In the genomic region with DNA sequence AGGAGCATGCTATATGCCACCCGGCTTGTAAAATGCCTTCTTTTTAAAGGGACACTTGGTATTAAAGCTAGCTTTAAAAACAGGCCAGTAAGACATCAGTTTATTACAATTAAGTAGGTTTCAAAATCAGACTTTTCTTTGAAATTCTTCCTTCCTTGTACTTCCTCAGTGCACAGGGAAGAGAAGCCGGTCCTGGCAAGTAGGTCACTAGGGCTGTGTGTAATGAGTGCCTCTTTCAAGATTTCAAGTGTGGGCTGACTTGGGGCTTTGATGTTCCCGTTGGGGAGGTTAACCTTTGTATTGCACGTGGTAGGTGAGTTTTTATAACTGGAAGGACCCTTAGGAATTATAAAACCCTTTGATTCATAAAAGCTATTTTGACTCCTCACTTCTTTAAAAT, we compare ENCODE assay signal across 19 cellular contexts.
DNase-seq lines count a peak whose midpoint lies in the region; ATAC-seq and TF ChIP-seq lines count a peak whose summit lies in the region.
"Had no signal": no experiment of that assay in that cellular context is flagged by ENCODE, and none has a peak within 500 bp of the region (broad histone marks: within the 10 kb centered on the region; RNA-seq: fewer than 3 reads in every experiment).

No MANE protein-coding gene starts in this region.

- H3K27me3 ChIP-seq in left lung = no peaks in the 10 kb centered on the region
- no peaks in the 10 kb centered on the region for H3K27me3 ChIP-seq in thyroid gland
- H3K27me3 ChIP-seq in ascending aorta = no peaks in the 10 kb centered on the region
- H3K27me3 ChIP-seq: BLaER1 had no signal

- H3K4me3 ChIP-seq in left lung (no peak overlapping the region), thyroid gland (replicated peaks in 1 of 3) (no peak overlapping the region), ascending aorta (no peak overlapping the region)
- H3K4me3 ChIP-seq: BLaER1 had no signal

- no peak for ATAC-seq in activated T-helper 17 cell treated with anti-CD3 and anti-CD28 coated beads, Interleukin-2, amount 50 U/mL, for 72 hours (replicated peaks)
- ATAC-seq in left lung = peak; percentile 70
- ATAC-seq in HG02571 (IDR thresholded peaks at IDR 0.05; ENCODE audit: unreplicated experiment) = no peak
- ATAC-seq in GM21717 (IDR thresholded peaks at IDR 0.05; ENCODE audit: unreplicated experiment) = no peak

- peak overlapping the region; percentile 61 for H3K27ac Mint-ChIP-seq in activated T-helper 17 cell treated with anti-CD3 and anti-CD28 coated beads, Interleukin-2, amount 50 U/mL, for 72 hours
- H3K27ac Mint-ChIP-seq: B cell; CD4-positive, alpha-beta memory T cell had no signal

- H3K4me1 ChIP-seq in left lung (peaks cover 0 to 2% of the 10 kb centered on the region in 2 donors), thyroid gland (peaks cover 11 to 22% of the 10 kb centered on the region in 2 donors), ascending aorta (peaks cover 0 to 5% of the 10 kb centered on the region in 2 donors)

- peak overlapping the region; percentile 18 for H3K4me3 Mint-ChIP-seq in activated T-helper 17 cell treated with anti-CD3 and anti-CD28 coated beads, Interleukin-2, amount 50 U/mL, for 72 hours
- H3K4me3 Mint-ChIP-seq: B cell; CD4-positive, alpha-beta memory T cell had no signal

- H3K9me3 ChIP-seq in left lung (no peaks in the 10 kb centered on the region), thyroid gland (no peaks in the 10 kb centered on the region), ascending aorta (no peaks in the 10 kb centered on the region)
- H3K9me3 ChIP-seq: BLaER1 had no signal

- H3K27ac ChIP-seq in left lung (no peak overlapping the region), thyroid gland (no peak overlapping the region), ascending aorta (no peak overlapping the region)
- H3K27ac ChIP-seq: BLaER1, C4-2B had no signal

- no peak for TF ChIP-seq POLR2A in thyroid gland (IDR thresholded peaks at IDR 0.05)

- WGBS in thyroid gland, 2 donors = 33 to 44% methylated on average over 4 of the region's 4 CpGs

- H3K4me1 Mint-ChIP-seq in activated T-helper 17 cell treated with anti-CD3 and anti-CD28 coated beads, Interleukin-2, amount 50 U/mL, for 72 hours = peaks cover 35% of the 10 kb centered on the region

- no peaks in the 10 kb centered on the region for H3K27me3 Mint-ChIP-seq in activated T-helper 17 cell treated with anti-CD3 and anti-CD28 coated beads, Interleukin-2, amount 50 U/mL, for 72 hours
- H3K27me3 Mint-ChIP-seq: CD4-positive, alpha-beta memory T cell had no signal

- peak; percentile 55 for DNase-seq in CD1c-positive myeloid dendritic cell (ENCODE audit: extremely low spot score)
- DNase-seq in left lung = no peak
- peak; percentile 34 to 39 for DNase-seq in thyroid gland
- no peak for DNase-seq in NCI-H1436 (lab: John Stamatoyannopoulos, UW)
- no peak for DNase-seq in ascending aorta (ENCODE audit: low spot score in 2 of 2)
- DNase-seq: Calu3; CD4-positive, alpha-beta memory T cell; DMS53; DMS79 treated with DMSO at 0.1 percent for 48 hours; GF-D8; GOT3; H7; HCEC 1CT had no signal

- intact Hi-C loops in left lung (cut with DNase I) (no loop called here), thyroid gland (cut with DNase I) (no loop called here), ascending aorta (cut with DNase I) (no loop called here)

- no peaks in the 10 kb centered on the region for H3K36me3 Mint-ChIP-seq in activated T-helper 17 cell treated with anti-CD3 and anti-CD28 coated beads, Interleukin-2, amount 50 U/mL, for 72 hours (ENCODE audit: low read depth)
- H3K36me3 Mint-ChIP-seq: CD4-positive, alpha-beta memory T cell had no signal

- no peaks in the 10 kb centered on the region for H3K36me3 ChIP-seq in left lung
- H3K36me3 ChIP-seq in thyroid gland = no peaks in the 10 kb centered on the region
- no peaks in the 10 kb centered on the region for H3K36me3 ChIP-seq in ascending aorta
- H3K36me3 ChIP-seq: BLaER1 had no signal

- H3K9me3 Mint-ChIP-seq in activated T-helper 17 cell treated with anti-CD3 and anti-CD28 coated beads, Interleukin-2, amount 50 U/mL, for 72 hours = no peaks in the 10 kb centered on the region
- H3K9me3 Mint-ChIP-seq: CD4-positive, alpha-beta memory T cell had no signal

- TF ChIP-seq CTCF in left lung (IDR thresholded peaks at IDR 0.05) (no peak), thyroid gland (IDR thresholded peaks at IDR 0.05) (no peak), ascending aorta (IDR thresholded peaks at IDR 0.05) (no peak)

Comparison
In these comparisons a context has a peak if more than half of its experiments do, and no peak if none do; other contexts are left out.
1. DNase-seq: peak in CD1c-positive myeloid dendritic cell (single experiment) and thyroid gland (2 of 2); none in left lung (0 of 2), NCI-H1436 (single experiment) and ascending aorta (0 of 2).